ENCODE assay signal across 12 cellular contexts in the genomic region with DNA sequence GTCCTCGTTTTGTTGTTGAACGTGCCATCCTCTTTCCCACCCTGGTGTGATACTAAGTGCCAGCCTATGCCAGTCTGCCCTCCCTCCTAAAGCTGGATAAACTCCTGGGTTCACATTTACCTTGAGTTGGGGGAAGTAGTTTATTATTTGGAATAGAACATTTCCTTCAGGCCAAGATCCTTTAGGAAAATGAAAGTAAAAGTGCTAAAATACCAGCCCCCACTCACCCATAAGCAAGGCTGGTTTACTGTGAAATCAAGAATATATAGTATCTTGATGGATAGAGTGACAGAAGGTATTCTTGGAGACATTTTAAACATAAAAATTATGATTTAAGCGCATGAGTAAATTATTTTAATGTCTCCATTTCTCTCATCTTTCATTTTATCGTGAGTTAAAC. TPM values are rescaled to one million over a fixed set of nuclear protein-coding genes. Genes with fewer than 3 reads are reported as not detected.
A peak's percentile ranks its signal among the peaks of the same experiment; 100 is the strongest.
DNase-seq lines count a peak whose midpoint lies in the region; TF ChIP-seq lines count a peak whose summit lies in the region.
"Had no signal": no experiment of that assay in that cellular context is flagged by ENCODE, and none has a peak within 500 bp of the region (broad histone marks: within the 10 kb centered on the region; RNA-seq: fewer than 3 reads in every experiment).

No MANE protein-coding gene starts in this region.

- intact Hi-C loops in MCF 10A (cut with micrococcal nuclease) = no loop called here

- 43 to 51% methylated on average over 4 of the region's 4 CpGs for WGBS in tibial nerve, 2 donors

- H3K9me3 Mint-ChIP-seq in MCF 10A (ENCODE audit: unreplicated experiment) = peaks cover 5% of the 10 kb centered on the region
- no peaks in the 10 kb centered on the region for H3K9me3 Mint-ChIP-seq in mesothelial cell of epicardium
- H3K9me3 Mint-ChIP-seq: activated CD4-positive, alpha-beta memory T cell treated with anti-CD3 and anti-CD28 coated beads, Interleukin-2, amount 10 ng/mL, durations not matched to agents 7 days and 5 days had no signal

- TF ChIP-seq CTCF in MCF 10A (IDR thresholded peaks at IDR 0.05; ENCODE audit: unreplicated experiment) (no peak), mesothelial cell of epicardium (IDR thresholded peaks at IDR 0.05; ENCODE audit: unreplicated experiment) (no peak), tibial nerve (IDR thresholded peaks at IDR 0.05) (no peak)

- H2AFZ ChIP-seq in Karpas-422 (ENCODE audit: low read length) = no peak overlapping the region

- no peaks in the 10 kb centered on the region for H3K9me2 ChIP-seq in Karpas-422 (replicated peaks; ENCODE audit: insufficient read depth, low read length)

- no peak for TF ChIP-seq EP300 in tibial nerve (IDR thresholded peaks at IDR 0.05)

- BruUV-seq in MCF 10A (replicated peaks; lab: Mats Ljungman, UMichigan) = no TSS peak

- H3K27ac ChIP-seq in Karpas-422 (ENCODE audit: low read length) (peak overlapping the region; percentile 49; the same call in 1 of the 2 replicates), tibial nerve (peak overlapping the region; percentile 41 to 84 (median 72))

- H3K36me3 ChIP-seq in Karpas-422 (ENCODE audit: insufficient read depth, low read length) (no peaks in the 10 kb centered on the region), tibial nerve (no peaks in the 10 kb centered on the region)

- H3K4me1 Mint-ChIP-seq in MCF 10A (ENCODE audit: insufficient read depth, unreplicated experiment) = peaks cover 22% of the 10 kb centered on the region
- H3K4me1 Mint-ChIP-seq in mesothelial cell of epicardium = peaks cover 47% of the 10 kb centered on the region

- CTCF ChIA-PET in MCF 10A (lab: Yijun Ruan, JAX) (interaction anchor here (0.8 kb wide), 1 partner anchor 179 kb away, joined by 3 read pairs; no protein-coding TSS in a partner anchor), HEK293T (lab: Yijun Ruan, JAX) (no interaction called here)

- peaks cover 7% of the 10 kb centered on the region for H3K79me2 ChIP-seq in Karpas-422 (ENCODE audit: low read length)

- POLR2A ChIA-PET in MCF 10A (lab: Yijun Ruan, JAX) = no interaction called here
- POLR2A ChIA-PET in HEK293T (lab: Yijun Ruan, JAX) = no interaction called here

- DNase-seq in Karpas-422 = no peak
- no peak for DNase-seq in MCF 10A (ENCODE audit: unreplicated experiment)
- DNase-seq in mesothelial cell of epicardium (ENCODE audit: low spot score in 2 of 2, unreplicated experiment in 2 of 2) = no peak
- DNase-seq in tibial nerve (ENCODE audit: low spot score in 2 of 2) = no peak
- DNase-seq in stimulated activated CD4-positive, alpha-beta T cell treated with anti-CD3 and anti-CD28 coated beads, Interleukin-15, amount 100 ng/mL, for 24 hours = no peak
- DNase-seq in NCI-H345 (lab: John Stamatoyannopoulos, UW) = no peak
- DNase-seq in HEK293T (ENCODE audit: extremely low spot score) = no peak
- DNase-seq: activated CD4-positive, alpha-beta memory T cell treated with anti-CD3 and anti-CD28 coated beads, Interleukin-2, amount 10 ng/mL, durations not matched to agents 7 days and 5 days; activated naive CD4-positive, alpha-beta T cell; NCI-H1105 treated with DMSO at 0.1 percent for 48 hours; retina had no signal

- H3K36me3 Mint-ChIP-seq in MCF 10A (ENCODE audit: insufficient read depth, unreplicated experiment) = peaks cover 30% of the 10 kb centered on the region
- H3K36me3 Mint-ChIP-seq in mesothelial cell of epicardium = peaks cover 26% of the 10 kb centered on the region

- H3K27me3 Mint-ChIP-seq in MCF 10A (ENCODE audit: insufficient read depth, unreplicated experiment) = no peaks in the 10 kb centered on the region
- H3K27me3 Mint-ChIP-seq in mesothelial cell of epicardium (ENCODE audit: low read depth) = no peaks in the 10 kb centered on the region

- H3K4me2 ChIP-seq in Karpas-422 (ENCODE audit: low read depth, low read length, poor library complexity, severe bottlenecking) = peak overlapping the region; percentile 43

- no peaks in the 10 kb centered on the region for H3K9me3 ChIP-seq in Karpas-422 (ENCODE audit: low read length)
- no peaks in the 10 kb centered on the region for H3K9me3 ChIP-seq in tibial nerve

- peaks cover 37% of the 10 kb centered on the region for H3K4me1 ChIP-seq in Karpas-422 (ENCODE audit: low read length)
- peaks cover 4 to 81% (median 29%) of the 10 kb centered on the region in 4 donors for H3K4me1 ChIP-seq in tibial nerve

- H4K20me1 ChIP-seq in Karpas-422 (ENCODE audit: insufficient read depth, low read depth, low read length) = no peaks in the 10 kb centered on the region

- TF ChIP-seq POLR2A in tibial nerve (IDR thresholded peaks at IDR 0.05) = no peak

- no peaks in the 10 kb centered on the region for H3K27me3 ChIP-seq in Karpas-422 (ENCODE audit: low read length)
- no peaks in the 10 kb centered on the region for H3K27me3 ChIP-seq in tibial nerve

- no peak overlapping the region for H3K4me3 Mint-ChIP-seq in MCF 10A (ENCODE audit: unreplicated experiment)
- no peak overlapping the region for H3K4me3 Mint-ChIP-seq in mesothelial cell of epicardium
- H3K4me3 Mint-ChIP-seq: activated CD4-positive, alpha-beta memory T cell treated with anti-CD3 and anti-CD28 coated beads, Interleukin-2, amount 10 ng/mL, durations not matched to agents 7 days and 5 days had no signal

- peak overlapping the region; percentile 77 for H3K27ac Mint-ChIP-seq in MCF 10A (ENCODE audit: low read depth, unreplicated experiment)
- H3K27ac Mint-ChIP-seq in mesothelial cell of epicardium = peak overlapping the region; percentile 93
- H3K27ac Mint-ChIP-seq: activated CD4-positive, alpha-beta memory T cell treated with anti-CD3 and anti-CD28 coated beads, Interleukin-2, amount 10 ng/mL, durations not matched to agents 7 days and 5 days had no signal

- H3K9ac ChIP-seq in Karpas-422 (ENCODE audit: low read length) = no peak overlapping the region

- H3K4me3 ChIP-seq in Karpas-422 (ENCODE audit: low read length) (peak overlapping the region; percentile 32; the same call in 1 of the 2 replicates), tibial nerve (peak overlapping the region in 2 of 4 donors; percentile 19 to 26)
- H3K4me3 ChIP-seq: lung had no signal

TF ChIP-seq in HEK293T, 16 proteins besides CTCF, POLR2A, EP300 and RAD21:
- TF ChIP-seq LEF1 (IDR thresholded peaks at IDR 0.05; ENCODE audit: borderline replicate concordance) (no peak), FOXM1 (IDR thresholded peaks at IDR 0.05; ENCODE audit: borderline replicate concordance) (no peak), NFRKB (IDR thresholded peaks at IDR 0.05) (no peak), CTBP1 (IDR thresholded peaks at IDR 0.05; ENCODE audit: borderline replicate concordance) (no peak), SUZ12 (IDR thresholded peaks at IDR 0.05) (no peak), FOXA1 (IDR thresholded peaks at IDR 0.05) (no peak), FOXK2 (IDR thresholded peaks at IDR 0.05) (no peak), BHLHE40 (IDR thresholded peaks at IDR 0.05; ENCODE audit: borderline replicate concordance) (no peak), ZNF384 (IDR thresholded peaks at IDR 0.05) (no peak), SP1 (IDR thresholded peaks at IDR 0.05) (no peak), L3MBTL2 (conservative IDR thresholded peaks at IDR 0.05) (no peak), ARNT (IDR thresholded peaks at IDR 0.05) (no peak), ELF4 (IDR thresholded peaks at IDR 0.05) (no peak), HDGF (IDR thresholded peaks at IDR 0.05; ENCODE audit: borderline replicate concordance) (no peak), TARDBP (IDR thresholded peaks at IDR 0.05) (no peak)
- TF ChIP-seq, protein P1, sequence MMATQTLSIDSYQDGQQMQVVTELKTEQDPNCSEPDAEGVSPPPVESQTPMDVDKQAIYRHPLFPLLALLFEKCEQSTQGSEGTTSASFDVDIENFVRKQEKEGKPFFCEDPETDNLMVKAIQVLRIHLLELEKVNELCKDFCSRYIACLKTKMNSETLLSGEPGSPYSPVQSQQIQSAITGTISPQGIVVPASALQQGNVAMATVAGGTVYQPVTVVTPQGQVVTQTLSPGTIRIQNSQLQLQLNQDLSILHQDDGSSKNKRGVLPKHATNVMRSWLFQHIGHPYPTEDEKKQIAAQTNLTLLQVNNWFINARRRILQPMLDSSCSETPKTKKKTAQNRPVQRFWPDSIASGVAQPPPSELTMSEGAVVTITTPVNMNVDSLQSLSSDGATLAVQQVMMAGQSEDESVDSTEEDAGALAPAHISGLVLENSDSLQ (IDR thresholded peaks at IDR 0.05) = no peak

RNA-seq across cellular contexts. Expression of a gene that starts 27.1 kb away (rescaled TPM):
- total RNA-seq in Karpas-422 (2014; rRNA removed; shearing (Covaris generic); ENCODE audit: low replicate concordance) = 20.3 and 34.9 TPM in 2 replicates
- 64.1 and 67.6 TPM in 2 replicates for total RNA-seq in MCF 10A (2022)
- total RNA-seq in mesothelial cell of epicardium = 178 to 188 TPM (median 182 TPM) in 3 replicates
- total RNA-seq in tibial nerve = 100 to 1,000 TPM in 3 of 4 donors, 10 to 100 TPM in 1; 98.7 to 125 (median 113) TPM
